In genomic region chr4:83361416-83362196, GRCh38 we compare ENCODE assay signal across 1 cellular context.
TF ChIP-seq lines count a peak whose summit lies in the region.

No MANE protein-coding gene starts in this region.

TF ChIP-seq in HepG2, 621 proteins besides CTCF, POLR2A, EP300 and RAD21 (continued from another document and continues in another):
- TF ChIP-seq TFAP4 (IDR thresholded peaks at IDR 0.05; ENCODE audit: borderline replicate concordance, low read depth) = peak; percentile 92
- no peak for TF ChIP-seq ZHX2 (IDR thresholded peaks at IDR 0.05; ENCODE audit: low read depth)
- TF ChIP-seq ZHX2 (CRISPR knock-in tag; IDR thresholded peaks at IDR 0.05; ENCODE audit: borderline replicate concordance) = no peak
- TF ChIP-seq ZSCAN25 (CRISPR knock-in tag; IDR thresholded peaks at IDR 0.05) = no peak
- TF ChIP-seq KLF6 (CRISPR knock-in tag; IDR thresholded peaks at IDR 0.05) = no peak
- no peak for TF ChIP-seq TMF1 (CRISPR knock-in tag; IDR thresholded peaks at IDR 0.05; ENCODE audit: low read depth)
- no peak for TF ChIP-seq SNAPC5 (CRISPR knock-in tag; IDR thresholded peaks at IDR 0.05; ENCODE audit: borderline replicate concordance)
- TF ChIP-seq KDM1A (CRISPR knock-in tag; IDR thresholded peaks at IDR 0.05) = peak; percentile 50
- TF ChIP-seq MLX (CRISPR knock-in tag; IDR thresholded peaks at IDR 0.05) = no peak
- TF ChIP-seq ZNF225 (CRISPR knock-in tag; IDR thresholded peaks at IDR 0.05) = no peak
- 0 out of 2 replicates have a peak, but pooled peaks have one; percentile 23 for TF ChIP-seq KAT7 (CRISPR knock-in tag; IDR thresholded peaks at IDR 0.05; ENCODE audit: borderline replicate concordance)
- TF ChIP-seq USF2 (IDR thresholded peaks at IDR 0.05; ENCODE audit: low read depth, low read length) = no peak
- peak; percentile 3; the same call in 1 of the 2 replicates for TF ChIP-seq USF2 (CRISPR knock-in tag; IDR thresholded peaks at IDR 0.05; ENCODE audit: borderline replicate concordance)
- no peak for TF ChIP-seq U2AF1 (optimal IDR thresholded peaks at IDR 0.05; ENCODE audit: low read depth, low read length)
- TF ChIP-seq RERE (CRISPR knock-in tag; IDR thresholded peaks at IDR 0.05; ENCODE audit: low read depth) = peak; percentile 70
- no peak for TF ChIP-seq ZNF720 (CRISPR knock-in tag; IDR thresholded peaks at IDR 0.05)
- no peak for TF ChIP-seq CREB1 (IDR thresholded peaks at IDR 0.05)
- TF ChIP-seq CREB1 (CRISPR knock-in tag; IDR thresholded peaks at IDR 0.05) = peak; percentile 31
- 0 out of 2 replicates have a peak, but pooled peaks have one; percentile 26 for TF ChIP-seq ATF1 (CRISPR knock-in tag; IDR thresholded peaks at IDR 0.05)
- TF ChIP-seq HDAC2 (CRISPR knock-in tag; IDR thresholded peaks at IDR 0.05) = peak; percentile 68
- TF ChIP-seq ZBTB43 (CRISPR knock-in tag; conservative IDR thresholded peaks at IDR 0.05) = peak; percentile 48; the same call in 1 of the 2 replicates
- TF ChIP-seq HMGXB4 (CRISPR knock-in tag; IDR thresholded peaks at IDR 0.05; ENCODE audit: borderline replicate concordance in 1 of 2, low read depth in 1 of 2) = no peak; a peak in 2 of 4 replicates
- no peak for TF ChIP-seq HNRNPUL1 (IDR thresholded peaks at IDR 0.05; ENCODE audit: low read depth, low read length)
- no peak for TF ChIP-seq ZNF546 (CRISPR knock-in tag; conservative IDR thresholded peaks at IDR 0.05)
- no peak for TF ChIP-seq MAX (IDR thresholded peaks at IDR 0.05)
- TF ChIP-seq ZNF619 (CRISPR knock-in tag; IDR thresholded peaks at IDR 0.05) = no peak
- no peak for TF ChIP-seq ZNF3 (CRISPR knock-in tag; IDR thresholded peaks at IDR 0.05)
- TF ChIP-seq SALL2 (CRISPR knock-in tag; IDR thresholded peaks at IDR 0.05) = no peak
- TF ChIP-seq ATF4 (CRISPR knock-in tag; IDR thresholded peaks at IDR 0.05) = 0 out of 4 replicates have a peak, but pooled peaks of 1 of the 2 experiments have one; percentile 21
- TF ChIP-seq CBX5 (CRISPR knock-in tag; IDR thresholded peaks at IDR 0.05; ENCODE audit: borderline replicate concordance) = no peak
- no peak for TF ChIP-seq E2F2 (CRISPR knock-in tag; IDR thresholded peaks at IDR 0.05; ENCODE audit: borderline replicate concordance)
- no peak; the same call in 1 of the 2 replicates for TF ChIP-seq ZNF12 (CRISPR knock-in tag; IDR thresholded peaks at IDR 0.05)
- TF ChIP-seq TBP (CRISPR knock-in tag; IDR thresholded peaks at IDR 0.05) = no peak
- no peak; the same call in 1 of the 2 replicates for TF ChIP-seq PPARG (CRISPR knock-in tag; conservative IDR thresholded peaks at IDR 0.05)
- TF ChIP-seq ZNF251 (CRISPR knock-in tag; IDR thresholded peaks at IDR 0.05) = no peak
